Comparison of ENCODE assay signal across 17 cellular contexts in genomic region chr4:112238833-112239232, GRCh38. TPM values are rescaled to one million over a fixed set of nuclear protein-coding genes. Genes with fewer than 3 reads are reported as not detected.
A peak's percentile ranks its signal among the peaks of the same experiment; 100 is the strongest.
DNase-seq lines count a peak whose midpoint lies in the region; ATAC-seq, FAIRE-seq and TF ChIP-seq lines count a peak whose summit lies in the region.
"Had no signal": no experiment of that assay in that cellular context is flagged by ENCODE, and none has a peak within 500 bp of the region (broad histone marks: within the 10 kb centered on the region; RNA-seq: fewer than 3 reads in every experiment).

No MANE protein-coding gene starts in this region.

- H3K36me3 Mint-ChIP-seq in activated T-cell treated with anti-CD3 and anti-CD28 coated beads, Interleukin-2, amount 50 U/mL, for 72 hours (ENCODE audit: insufficient read depth in 2 of 2) = peaks cover 2 to 7% of the 10 kb centered on the region in 2 donors
- peaks cover 12% of the 10 kb centered on the region for H3K36me3 Mint-ChIP-seq in activated T-cell treated with anti-CD3 and anti-CD28 coated beads, Interleukin-2, amount 50 U/mL, for 24 hours (ENCODE audit: low read depth)
- H3K36me3 Mint-ChIP-seq in CD8-positive, alpha-beta T cell = peaks cover 14% of the 10 kb centered on the region
- H3K36me3 Mint-ChIP-seq in activated T-helper 17 cell treated with anti-CD3 and anti-CD28 coated beads, Interleukin-2, amount 50 U/mL, for 72 hours (ENCODE audit: low read depth) = peaks cover 16% of the 10 kb centered on the region
- peaks cover 3% of the 10 kb centered on the region for H3K36me3 Mint-ChIP-seq in endodermal cell (ENCODE audit: low read depth)

- no peaks in the 10 kb centered on the region for H3K36me3 ChIP-seq in CD8-positive, alpha-beta T cell (ENCODE audit: insufficient read depth, low read length)
- H3K36me3 ChIP-seq in endodermal cell (ENCODE audit: control insufficient read depth, insufficient read depth, low read length) = no peaks in the 10 kb centered on the region
- H3K36me3 ChIP-seq: BE2C had no signal

- no peaks in the 10 kb centered on the region for H3K9me3 ChIP-seq in CD8-positive, alpha-beta T cell (ENCODE audit: low read length)
- H3K9me3 ChIP-seq in endodermal cell (ENCODE audit: control insufficient read depth, low read length) = no peaks in the 10 kb centered on the region
- H3K9me3 ChIP-seq: BE2C, Caco-2 had no signal

- no peak for TF ChIP-seq POLR2A in GM12892 (IDR thresholded peaks at IDR 0.05; ENCODE audit: low read depth, low read length)

- H3K27ac Mint-ChIP-seq in activated T-cell treated with anti-CD3 and anti-CD28 coated beads, Interleukin-2, amount 50 U/mL, for 72 hours = no peak overlapping the region
- H3K27ac Mint-ChIP-seq in activated T-cell treated with anti-CD3 and anti-CD28 coated beads, Interleukin-2, amount 50 U/mL, for 24 hours = no peak overlapping the region
- peak overlapping the region; percentile 12 for H3K27ac Mint-ChIP-seq in CD8-positive, alpha-beta T cell
- H3K27ac Mint-ChIP-seq in activated T-helper 17 cell treated with anti-CD3 and anti-CD28 coated beads, Interleukin-2, amount 50 U/mL, for 72 hours = no peak overlapping the region
- no peak overlapping the region for H3K27ac Mint-ChIP-seq in endodermal cell

- H3K4me1 ChIP-seq in CD8-positive, alpha-beta T cell (ENCODE audit: insufficient read depth, low read length) = peaks cover 5% of the 10 kb centered on the region
- H3K4me1 ChIP-seq in endodermal cell (ENCODE audit: control insufficient read depth, insufficient read depth, low read length) = no peaks in the 10 kb centered on the region
- H3K4me1 ChIP-seq: Caco-2 had no signal

- intact Hi-C loops in CD8-positive, alpha-beta T cell (cut with DNase I, micrococcal nuclease) = no loop called here

- CTCF ChIA-PET in CD8-positive, alpha-beta T cell (lab: Charles Lee) = interaction anchor here (6.5 kb wide), 1 partner anchor 139 kb away, joined by 51 read pairs; no protein-coding TSS in a partner anchor

- ATAC-seq in activated T-cell treated with anti-CD3 and anti-CD28 coated beads, Interleukin-2, amount 50 U/mL, for 72 hours (replicated peaks in 1 of 2) = peak; percentile 78 to 80
- ATAC-seq in CD8-positive, alpha-beta T cell = no peak
- ATAC-seq in activated T-helper 17 cell treated with anti-CD3 and anti-CD28 coated beads, Interleukin-2, amount 50 U/mL, for 72 hours (replicated peaks) = peak; percentile 72

- POLR2A ChIA-PET in CD8-positive, alpha-beta T cell (lab: Charles Lee) = no interaction called here

- no peak overlapping the region for H3K4me3 ChIP-seq in CD8-positive, alpha-beta T cell (ENCODE audit: low read depth, low read length)
- H3K4me3 ChIP-seq in endodermal cell (ENCODE audit: low read length) = no peak overlapping the region
- H3K4me3 ChIP-seq: GM23248 had no signal

- peaks cover 32% of the 10 kb centered on the region for H3K4me1 Mint-ChIP-seq in activated T-cell treated with anti-CD3 and anti-CD28 coated beads, Interleukin-2, amount 50 U/mL, for 72 hours (ENCODE audit: low read depth)
- peaks cover 39% of the 10 kb centered on the region for H3K4me1 Mint-ChIP-seq in activated T-cell treated with anti-CD3 and anti-CD28 coated beads, Interleukin-2, amount 50 U/mL, for 24 hours (ENCODE audit: low read depth)
- peaks cover 45% of the 10 kb centered on the region for H3K4me1 Mint-ChIP-seq in CD8-positive, alpha-beta T cell (ENCODE audit: low read depth)
- peaks cover 29% of the 10 kb centered on the region for H3K4me1 Mint-ChIP-seq in activated T-helper 17 cell treated with anti-CD3 and anti-CD28 coated beads, Interleukin-2, amount 50 U/mL, for 72 hours
- H3K4me1 Mint-ChIP-seq in endodermal cell = peaks cover 4% of the 10 kb centered on the region

- no peak overlapping the region for H3K9ac ChIP-seq in endodermal cell (ENCODE audit: extremely low read depth, low read length, poor library complexity, severe bottlenecking)
- H3K9ac ChIP-seq: GM23248 had no signal

- no peak for TF ChIP-seq CTCF in CD8-positive, alpha-beta T cell (IDR thresholded peaks at IDR 0.05)
- TF ChIP-seq CTCF in endodermal cell (conservative IDR thresholded peaks at IDR 0.05) = no peak

- no peak overlapping the region for H3K27ac ChIP-seq in CD8-positive, alpha-beta T cell (ENCODE audit: low read depth, low read length)
- H3K27ac ChIP-seq in endodermal cell (ENCODE audit: low read depth, low read length) = no peak overlapping the region
- H3K27ac ChIP-seq: GM23248, HL-60 had no signal

- no peak overlapping the region for H3K4me3 Mint-ChIP-seq in activated T-cell treated with anti-CD3 and anti-CD28 coated beads, Interleukin-2, amount 50 U/mL, for 72 hours
- no peak overlapping the region for H3K4me3 Mint-ChIP-seq in activated T-cell treated with anti-CD3 and anti-CD28 coated beads, Interleukin-2, amount 50 U/mL, for 24 hours
- H3K4me3 Mint-ChIP-seq in CD8-positive, alpha-beta T cell = no peak overlapping the region
- no peak overlapping the region for H3K4me3 Mint-ChIP-seq in activated T-helper 17 cell treated with anti-CD3 and anti-CD28 coated beads, Interleukin-2, amount 50 U/mL, for 72 hours
- no peak overlapping the region for H3K4me3 Mint-ChIP-seq in endodermal cell

- no peaks in the 10 kb centered on the region for H3K27me3 ChIP-seq in CD8-positive, alpha-beta T cell (ENCODE audit: insufficient read depth, low read length)
- no peaks in the 10 kb centered on the region for H3K27me3 ChIP-seq in endodermal cell (ENCODE audit: control insufficient read depth, insufficient read depth, low read length, poor library complexity, severe bottlenecking)
- H3K27me3 ChIP-seq: BE2C had no signal

- no peaks in the 10 kb centered on the region for H3K27me3 Mint-ChIP-seq in activated T-cell treated with anti-CD3 and anti-CD28 coated beads, Interleukin-2, amount 50 U/mL, for 72 hours (ENCODE audit: low read depth)
- no peaks in the 10 kb centered on the region for H3K27me3 Mint-ChIP-seq in activated T-cell treated with anti-CD3 and anti-CD28 coated beads, Interleukin-2, amount 50 U/mL, for 24 hours
- H3K27me3 Mint-ChIP-seq in CD8-positive, alpha-beta T cell (ENCODE audit: low read depth) = no peaks in the 10 kb centered on the region
- no peaks in the 10 kb centered on the region for H3K27me3 Mint-ChIP-seq in activated T-helper 17 cell treated with anti-CD3 and anti-CD28 coated beads, Interleukin-2, amount 50 U/mL, for 72 hours
- no peaks in the 10 kb centered on the region for H3K27me3 Mint-ChIP-seq in endodermal cell (ENCODE audit: insufficient read depth)

- H3K9me3 Mint-ChIP-seq in activated T-cell treated with anti-CD3 and anti-CD28 coated beads, Interleukin-2, amount 50 U/mL, for 72 hours = no peaks in the 10 kb centered on the region
- no peaks in the 10 kb centered on the region for H3K9me3 Mint-ChIP-seq in activated T-cell treated with anti-CD3 and anti-CD28 coated beads, Interleukin-2, amount 50 U/mL, for 24 hours
- H3K9me3 Mint-ChIP-seq in CD8-positive, alpha-beta T cell = no peaks in the 10 kb centered on the region
- H3K9me3 Mint-ChIP-seq in activated T-helper 17 cell treated with anti-CD3 and anti-CD28 coated beads, Interleukin-2, amount 50 U/mL, for 72 hours = no peaks in the 10 kb centered on the region
- H3K9me3 Mint-ChIP-seq in endodermal cell = no peaks in the 10 kb centered on the region

- peak; percentile 70 for FAIRE-seq in GM12892 (lab: Jason Lieb, UNC)
- FAIRE-seq: D721Med, H54 had no signal

- WGBS in endodermal cell (ENCODE audit: insufficient coverage in 1 of 2, insufficient read length in 1 of 2), 2 experiments = 88 to 96% methylated on average over 2 of the region's 2 CpGs

- DNase-seq in activated T-cell treated with anti-CD3 and anti-CD28 coated beads, Interleukin-2, amount 50 U/mL, for 72 hours = no peak
- DNase-seq in activated T-cell treated with anti-CD3 and anti-CD28 coated beads, Interleukin-2, amount 50 U/mL, for 24 hours = no peak
- DNase-seq in CD8-positive, alpha-beta T cell = no peak
- DNase-seq in GM12892 (ENCODE audit: insufficient read length) (no peak), DMS79 (lab: John Stamatoyannopoulos, UW) (no peak), endodermal cell (no peak)
- DNase-seq: BE2C; C1 segment of cervical spinal cord; Caco-2; CD4-positive, CD25-positive, alpha-beta regulatory T cell; GDM1; GM23248; HCEC 1CT had no signal

RNA-seq across cellular contexts. Expression of gene AP1AR, which starts 7.2 kb away (rescaled TPM):
- 10 to 100 TPM; 21.6 to 33.2 TPM for total RNA-seq in activated T-cell treated with anti-CD3 and anti-CD28 coated beads, Interleukin-2, amount 50 U/mL, for 72 hours
- total RNA-seq in CD8-positive, alpha-beta T cell = 1 to 10 TPM; 3.8 to 5.2 TPM
- polyA plus RNA-seq in GM12892 (2012; ENCODE audit: missing spikeins) = 15.9 TPM
- 10 to 100 TPM in 1 of 2 donors, 1 to 10 TPM in 1; 9.1 to 23.1 TPM for total RNA-seq in activated T-helper 17 cell treated with anti-CD3 and anti-CD28 coated beads, Interleukin-2, amount 50 U/mL, for 72 hours
- total RNA-seq in endodermal cell = 10 to 100 TPM; 22.7 to 24.8 TPM
- polyA plus RNA-seq in endodermal cell (2013, experiment 1 of 2) = 22.4 TPM
- polyA plus RNA-seq in endodermal cell (2013, experiment 2 of 2) = 21.7 TPM

RNA-seq across cellular contexts. Expression of gene TIFA, which starts 46.9 kb away (rescaled TPM):
- 10 to 100 TPM; 82.7 to 87.1 TPM for total RNA-seq in activated T-cell treated with anti-CD3 and anti-CD28 coated beads, Interleukin-2, amount 50 U/mL, for 72 hours
- total RNA-seq in CD8-positive, alpha-beta T cell = 10 to 100 TPM; 12.3 to 16.1 TPM
- 93.0 TPM for polyA plus RNA-seq in GM12892 (2012; ENCODE audit: missing spikeins)
- total RNA-seq in activated T-helper 17 cell treated with anti-CD3 and anti-CD28 coated beads, Interleukin-2, amount 50 U/mL, for 72 hours = 100 to 1,000 TPM in 1 of 2 donors, 10 to 100 TPM in 1; 53.6 to 108 TPM
- total RNA-seq in endodermal cell = 1 to 10 TPM; 4.2 to 6.2 TPM
- 7.9 TPM for polyA plus RNA-seq in endodermal cell (2013, experiment 1 of 2)
- polyA plus RNA-seq in endodermal cell (2013, experiment 2 of 2) = 6.5 TPM

RNA-seq across cellular contexts. Expression of gene ALPK1, which starts 58.3 kb away (rescaled TPM):
- 10 to 100 TPM; 61.6 to 64.7 TPM for total RNA-seq in activated T-cell treated with anti-CD3 and anti-CD28 coated beads, Interleukin-2, amount 50 U/mL, for 72 hours
- total RNA-seq in CD8-positive, alpha-beta T cell = 1 to 10 TPM; 6.5 to 7.0 TPM
- polyA plus RNA-seq in GM12892 (2012; ENCODE audit: missing spikeins) = 22.0 TPM
- 10 to 100 TPM; 15.7 to 55.3 TPM for total RNA-seq in activated T-helper 17 cell treated with anti-CD3 and anti-CD28 coated beads, Interleukin-2, amount 50 U/mL, for 72 hours
- under 1 TPM; 0.24 to 0.44 TPM for total RNA-seq in endodermal cell
- polyA plus RNA-seq in endodermal cell (2013, experiment 1 of 2) = 0.96 TPM
- 1.1 TPM for polyA plus RNA-seq in endodermal cell (2013, experiment 2 of 2)

Comparison
In these comparisons a context has a peak if more than half of its experiments do, and no peak if none do; other contexts are left out.
1. RNA of gene ALPK1, which starts 58.3 kb away (total RNA-seq): 61.6 to 64.7 TPM in activated T-cell treated with anti-CD3 and anti-CD28 coated beads, Interleukin-2, amount 50 U/mL, for 72 hours, 15.7 to 55.3 TPM in activated T-helper 17 cell treated with anti-CD3 and anti-CD28 coated beads, Interleukin-2, amount 50 U/mL, for 72 hours and 6.5 to 7.0 TPM in CD8-positive, alpha-beta T cell; 0.24 to 0.44 TPM in endodermal cell; every median in the first group is over 4 times any median in the second.